In genomic region chr1:1449099-1449739, GRCh38 we compare ENCODE assay signal across 1 cellular context.
TF ChIP-seq lines count a peak whose summit lies in the region.

Gene ATAD3C, plus strand, starts transcription at chr1:1449689. Its CDS starts 995 bp downstream, at chr1:1450684.

TF ChIP-seq in K562, 482 proteins besides CTCF, POLR2A, EP300 and RAD21 (continues in another document):
- TF ChIP-seq ZBTB26 (CRISPR knock-in tag; IDR thresholded peaks at IDR 0.05), result peak; percentile 84
- no peak for TF ChIP-seq CHD2 (IDR thresholded peaks at IDR 0.05; ENCODE audit: low read depth, low read length)
- TF ChIP-seq NKRF (IDR thresholded peaks at IDR 0.05; ENCODE audit: borderline replicate concordance), result 0 out of 2 replicates have a peak, but pooled peaks have one; percentile 34
- TF ChIP-seq BCOR (IDR thresholded peaks at IDR 0.05), result peak; percentile 27; the same call in 1 of the 2 replicates
- TF ChIP-seq ZNF696 (CRISPR knock-in tag; conservative IDR thresholded peaks at IDR 0.05), result no peak
- TF ChIP-seq ZFPM2 (CRISPR knock-in tag; IDR thresholded peaks at IDR 0.05), result no peak
- TF ChIP-seq TOE1 (IDR thresholded peaks at IDR 0.05; ENCODE audit: borderline replicate concordance), result peak; percentile 35; the same call in 1 of the 2 replicates
- TF ChIP-seq TOE1 (CRISPR knock-in tag; IDR thresholded peaks at IDR 0.05; ENCODE audit: borderline replicate concordance, low read depth), result no peak
- no peak for TF ChIP-seq TCF7 (IDR thresholded peaks at IDR 0.05; ENCODE audit: borderline replicate concordance)
- no peak for TF ChIP-seq TSHZ1 (CRISPR knock-in tag; IDR thresholded peaks at IDR 0.05)
- TF ChIP-seq ZNF780A (CRISPR knock-in tag; IDR thresholded peaks at IDR 0.05), result no peak
- TF ChIP-seq PHB2 (IDR thresholded peaks at IDR 0.05; ENCODE audit: low read depth), result 0 out of 2 replicates have a peak, but pooled peaks have one; percentile 14
- TF ChIP-seq EHMT2 (IDR thresholded peaks at IDR 0.05), result 0 out of 2 replicates have a peak, but pooled peaks have one; percentile 18
- TF ChIP-seq GABPB2 (CRISPR knock-in tag; conservative IDR thresholded peaks at IDR 0.05), result no peak
- TF ChIP-seq ARID2 (IDR thresholded peaks at IDR 0.05), result 0 out of 2 replicates have a peak, but pooled peaks have one; percentile 8
- TF ChIP-seq PTTG1 (tag; IDR thresholded peaks at IDR 0.05; ENCODE audit: low read depth), result no peak
- TF ChIP-seq THRAP3 (IDR thresholded peaks at IDR 0.05; ENCODE audit: borderline replicate concordance), result peak; percentile 88
- TF ChIP-seq OTX1 (CRISPR knock-in tag; IDR thresholded peaks at IDR 0.05), result 0 out of 2 replicates have a peak, but pooled peaks have one; percentile 59
- no peak for TF ChIP-seq MLLT1 (IDR thresholded peaks at IDR 0.05)
- no peak for TF ChIP-seq MAZ (CRISPR knock-in tag; conservative IDR thresholded peaks at IDR 0.05 in 1 of 2, IDR thresholded peaks at IDR 0.05 in 1 of 2)
- peak; percentile 34; the same call in 1 of the 2 replicates for TF ChIP-seq CC2D1A (IDR thresholded peaks at IDR 0.05)
- TF ChIP-seq HBP1 (CRISPR knock-in tag; IDR thresholded peaks at IDR 0.05), result no peak
- TF ChIP-seq KLF6 (CRISPR knock-in tag; IDR thresholded peaks at IDR 0.05; ENCODE audit: borderline replicate concordance), result no peak
- no peak for TF ChIP-seq MTA3 (IDR thresholded peaks at IDR 0.05; ENCODE audit: borderline replicate concordance)
- TF ChIP-seq SMARCE1 (IDR thresholded peaks at IDR 0.05), result 0 out of 2 replicates have a peak, but pooled peaks have one; percentile 19
- TF ChIP-seq MED1 (CRISPR knock-in tag; IDR thresholded peaks at IDR 0.05; ENCODE audit: borderline replicate concordance), result no peak
- TF ChIP-seq CHD1 (IDR thresholded peaks at IDR 0.05; ENCODE audit: low read length), result no peak
- TF ChIP-seq RFX1 (IDR thresholded peaks at IDR 0.05), result no peak
- TF ChIP-seq NR2C1 (IDR thresholded peaks at IDR 0.05), result peak; percentile 30; the same call in 1 of the 2 replicates
- no peak for TF ChIP-seq NR2C1 (tag; IDR thresholded peaks at IDR 0.05)
- TF ChIP-seq E2F1 (CRISPR knock-in tag; IDR thresholded peaks at IDR 0.05), result no peak
- TF ChIP-seq MAX (CRISPR knock-in tag; IDR thresholded peaks at IDR 0.05), result no peak
- no peak for TF ChIP-seq USF2 (CRISPR knock-in tag; IDR thresholded peaks at IDR 0.05)
- TF ChIP-seq POLR3A (IDR thresholded peaks at IDR 0.05; ENCODE audit: borderline replicate concordance, extremely low read depth, insufficient read depth, insufficient read length), result no peak
- peak; percentile 50; the same call in 1 of the 2 replicates for TF ChIP-seq ELF4 (CRISPR knock-in tag; IDR thresholded peaks at IDR 0.05)
- TF ChIP-seq SAFB (IDR thresholded peaks at IDR 0.05; ENCODE audit: borderline replicate concordance, low read depth, low read length), result no peak
- no peak for TF ChIP-seq STAT5B (CRISPR knock-in tag; IDR thresholded peaks at IDR 0.05)
- TF ChIP-seq JUN (IDR thresholded peaks at IDR 0.05; ENCODE audit: borderline replicate concordance, low read depth, low read length), result no peak
- TF ChIP-seq JUN (CRISPR knock-in tag; IDR thresholded peaks at IDR 0.05; ENCODE audit: borderline replicate concordance), result no peak
- no peak for TF ChIP-seq SNIP1 (IDR thresholded peaks at IDR 0.05; ENCODE audit: low read depth)
- TF ChIP-seq ZNF589 (CRISPR knock-in tag; IDR thresholded peaks at IDR 0.05; ENCODE audit: low read depth), result no peak
- TF ChIP-seq PML (IDR thresholded peaks at IDR 0.05; ENCODE audit: low read length), result no peak
- no peak for TF ChIP-seq RBBP5 (IDR thresholded peaks at IDR 0.05; ENCODE audit: borderline replicate concordance, insufficient read depth, low read length, poor library complexity, severe bottlenecking)
- TF ChIP-seq DPF2 (IDR thresholded peaks at IDR 0.05), result no peak
- TF ChIP-seq KDM1A (IDR thresholded peaks at IDR 0.05), result 0 out of 4 replicates have a peak, but pooled peaks of 1 of the 2 experiments have one; percentile 14
- TF ChIP-seq CBX1 (IDR thresholded peaks at IDR 0.05; ENCODE audit: low read depth), result no peak
- TF ChIP-seq THRB (CRISPR knock-in tag; conservative IDR thresholded peaks at IDR 0.05), result 0 out of 2 replicates have a peak, but pooled peaks have one; percentile 57
- TF ChIP-seq ZNF511 (CRISPR knock-in tag; IDR thresholded peaks at IDR 0.05), result no peak
- TF ChIP-seq SMARCA4 (IDR thresholded peaks at IDR 0.05), result no peak
- no peak for TF ChIP-seq TCF7L2 (IDR thresholded peaks at IDR 0.05; ENCODE audit: low read depth, low read length)
- no peak for TF ChIP-seq MCM3 (IDR thresholded peaks at IDR 0.05)
- no peak for TF ChIP-seq PREB (CRISPR knock-in tag; IDR thresholded peaks at IDR 0.05)
- TF ChIP-seq DIDO1 (tag; IDR thresholded peaks at IDR 0.05; ENCODE audit: low read depth), result no peak
- no peak for TF ChIP-seq ZNF395 (CRISPR knock-in tag; IDR thresholded peaks at IDR 0.05)
- no peak for TF ChIP-seq ETV1 (tag; conservative IDR thresholded peaks at IDR 0.05; ENCODE audit: low read depth)
- no peak for TF ChIP-seq WHSC1 (IDR thresholded peaks at IDR 0.05; ENCODE audit: low read length)
